ENCODE assay signal across 14 cellular contexts in genomic region chr3:126451511-126451910, GRCh38. TPM values are rescaled to one million over a fixed set of nuclear protein-coding genes. Genes with fewer than 3 reads are reported as not detected.
"Had no signal": no experiment of that assay in that cellular context is flagged by ENCODE, and none has a peak within 500 bp of the region (broad histone marks: within the 10 kb centered on the region; RNA-seq: fewer than 3 reads in every experiment).

No MANE protein-coding gene starts in this region.

- H3K4me2 ChIP-seq: smooth muscle cell had no signal

- H3K27ac ChIP-seq: coronary artery, esophagus muscularis mucosa, lower lobe of right lung, uterus had no signal

- H3K9me3 ChIP-seq: esophagus muscularis mucosa, lower lobe of right lung, uterus had no signal

- H3K4me1 Mint-ChIP-seq: activated CD8-positive, alpha-beta memory T cell treated with anti-CD3 and anti-CD28 coated beads, Interleukin-2, amount 10 ng/mL, durations not matched to agents 7 days and 5 days had no signal

- DNase-seq: activated CD4-positive, alpha-beta memory T cell treated with anti-CD3 and anti-CD28 coated beads for 36 hours; activated CD4-positive, alpha-beta T cell treated with anti-CD3 and anti-CD28 coated beads for 1 hour; activated CD8-positive, alpha-beta memory T cell treated with anti-CD3 and anti-CD28 coated beads, Interleukin-2, amount 10 ng/mL, durations not matched to agents 7 days and 5 days; activated effector memory CD4-positive, alpha-beta T cell treated with Interleukin-2 at 50 U/mL for 16 hours; activated T-cell treated with anti-CD3 and anti-CD28 coated beads, Interleukin-2, amount 50 U/mL, for 1 hour; lower lobe of right lung; T-helper 1 cell; T1000; uterus had no signal

- H3K4me3 ChIP-seq: coronary artery, esophagus muscularis mucosa, lower lobe of right lung, smooth muscle cell, uterus had no signal

- H3K27me3 ChIP-seq: esophagus muscularis mucosa, uterus had no signal

- H3K9me3 Mint-ChIP-seq: activated CD4-positive, alpha-beta memory T cell treated with anti-CD3 and anti-CD28 coated beads for 36 hours; activated naive CD4-positive, alpha-beta T cell treated with anti-CD3 and anti-CD28 coated beads, Interleukin-2, amount 50 U/mL, for 24 hours had no signal

- H3K27me3 Mint-ChIP-seq: activated CD4-positive, alpha-beta memory T cell treated with anti-CD3 and anti-CD28 coated beads for 36 hours; activated CD8-positive, alpha-beta memory T cell treated with anti-CD3 and anti-CD28 coated beads, Interleukin-2, amount 10 ng/mL, durations not matched to agents 7 days and 5 days; activated naive CD4-positive, alpha-beta T cell treated with anti-CD3 and anti-CD28 coated beads, Interleukin-2, amount 50 U/mL, for 24 hours had no signal

- H3K27ac Mint-ChIP-seq: activated CD4-positive, alpha-beta memory T cell treated with anti-CD3 and anti-CD28 coated beads for 36 hours; activated CD8-positive, alpha-beta memory T cell treated with anti-CD3 and anti-CD28 coated beads, Interleukin-2, amount 10 ng/mL, durations not matched to agents 7 days and 5 days had no signal

- ATAC-seq: activated CD8-positive, alpha-beta memory T cell treated with anti-CD3 and anti-CD28 coated beads, Interleukin-2, amount 10 ng/mL, durations not matched to agents 7 days and 5 days; SK-N-SH treated with all-trans-retinoic acid at 6 μM for 48 hours had no signal

- H3K4me3 Mint-ChIP-seq: activated CD4-positive, alpha-beta memory T cell treated with anti-CD3 and anti-CD28 coated beads for 36 hours; activated CD8-positive, alpha-beta memory T cell treated with anti-CD3 and anti-CD28 coated beads, Interleukin-2, amount 10 ng/mL, durations not matched to agents 7 days and 5 days; activated naive CD4-positive, alpha-beta T cell treated with anti-CD3 and anti-CD28 coated beads, Interleukin-2, amount 50 U/mL, for 24 hours had no signal

- H3K4me1 ChIP-seq: lower lobe of right lung, uterus had no signal

- H3K36me3 ChIP-seq: uterus had no signal

RNA-seq across cellular contexts. Expression of gene CFAP100, which starts 56.8 kb away (rescaled TPM):
- total RNA-seq: activated CD4-positive, alpha-beta memory T cell treated with anti-CD3 and anti-CD28 coated beads for 36 hours; activated CD8-positive, alpha-beta memory T cell treated with anti-CD3 and anti-CD28 coated beads, Interleukin-2, amount 10 ng/mL, durations not matched to agents 7 days and 5 days; esophagus muscularis mucosa; smooth muscle cell had no signal
- polyA plus RNA-seq: smooth muscle cell had no signal
